17 cellular contexts compared by ENCODE assay signal in the genomic region with DNA sequence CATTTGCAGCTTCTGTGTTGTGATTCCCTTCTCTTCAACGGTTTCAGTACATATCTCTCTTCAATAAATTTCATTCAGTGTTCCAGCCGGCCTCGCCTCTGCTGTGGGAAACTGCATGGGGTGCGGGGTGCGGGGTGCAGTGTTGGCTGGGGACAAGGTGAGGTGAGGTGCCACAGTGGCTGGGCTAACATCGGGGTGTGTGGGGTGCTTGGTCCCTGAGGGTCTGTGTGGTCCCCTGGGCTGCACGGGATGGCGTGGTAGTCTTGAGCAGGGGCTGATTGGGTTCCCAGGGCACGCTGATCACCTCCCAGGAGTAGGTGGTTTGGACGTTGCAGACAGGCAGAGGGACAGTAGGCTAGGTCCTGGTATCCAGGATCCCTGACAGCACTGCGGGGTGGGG. TPM values are rescaled to one million over a fixed set of nuclear protein-coding genes. Genes with fewer than 3 reads are reported as not detected.
DNase-seq lines count a peak whose midpoint lies in the region; ATAC-seq and TF ChIP-seq lines count a peak whose summit lies in the region.
"Had no signal": no experiment of that assay in that cellular context is flagged by ENCODE, and none has a peak within 500 bp of the region (broad histone marks: within the 10 kb centered on the region; RNA-seq: fewer than 3 reads in every experiment).

No MANE protein-coding gene starts in this region.

- no peak overlapping the region for H3K4me3 ChIP-seq in liver (ENCODE audit: low read depth in 1 of 3, low read length in 3 of 3)
- no peak overlapping the region for H3K4me3 ChIP-seq in right lobe of liver
- no peak overlapping the region for H3K4me3 ChIP-seq in ascending aorta
- H3K4me3 ChIP-seq: GM23338, HAP-1 had no signal

- WGBS in liver = 77% methylated on average over 11 of the region's 11 CpGs
- 71% methylated on average over 3 of the region's 11 CpGs for WGBS in right lobe of liver (ENCODE audit: insufficient coverage, low coverage, low lambda C conversion rate, missing lambda C conversion rate)

- ATAC-seq in right lobe of liver (no peak), HG02642 (IDR thresholded peaks at IDR 0.05; ENCODE audit: poor library complexity, unreplicated experiment) (no peak), HG03025 (IDR thresholded peaks at IDR 0.05; ENCODE audit: low FRiP score, unreplicated experiment) (no peak)
- no peak for ATAC-seq in activated CD4-positive, CD25-positive, alpha-beta regulatory T cell treated with anti-CD3 and anti-CD28 coated beads, Interleukin-2, amount 50 U/mL, for 24 hours
- ATAC-seq: GM23338 had no signal

- H3K4me1 Mint-ChIP-seq in nephron = no peaks in the 10 kb centered on the region
- H3K4me1 Mint-ChIP-seq: B cell, GM23338 had no signal

- TF ChIP-seq RAD21 in liver (IDR thresholded peaks at IDR 0.05) = no peak

- H3K36me3 ChIP-seq in liver (ENCODE audit: control insufficient read depth in 4 of 4, insufficient read depth in 3 of 4, low read depth in 1 of 4, low read length in 3 of 4) (no peaks in the 10 kb centered on the region), right lobe of liver (no peaks in the 10 kb centered on the region), ascending aorta (no peaks in the 10 kb centered on the region)
- H3K36me3 ChIP-seq: HAP-1 had no signal

- no peaks in the 10 kb centered on the region for H3K27me3 Mint-ChIP-seq in nephron (ENCODE audit: low read depth)
- H3K27me3 Mint-ChIP-seq: CD4-positive, alpha-beta T cell had no signal

- intact Hi-C loops in right lobe of liver (cut with DNase I) = no loop called here
- intact Hi-C loops in ascending aorta (cut with DNase I) = no loop called here

- H3K27ac ChIP-seq in liver (ENCODE audit: low read depth in 1 of 2, low read length in 2 of 2) = peak overlapping the region; percentile 8 to 37
- no peak overlapping the region for H3K27ac ChIP-seq in right lobe of liver
- H3K27ac ChIP-seq in ascending aorta = peak overlapping the region; percentile 57 to 72
- H3K27ac ChIP-seq: HL-60 had no signal

- H3K9me3 ChIP-seq in liver (ENCODE audit: control insufficient read depth in 4 of 4, low read length in 3 of 4) (no peaks in the 10 kb centered on the region), right lobe of liver (no peaks in the 10 kb centered on the region), ascending aorta (no peaks in the 10 kb centered on the region)
- H3K9me3 ChIP-seq: HAP-1 had no signal

- H3K9ac ChIP-seq in liver (ENCODE audit: low read depth in 1 of 2, low read length in 2 of 2) = no peak overlapping the region

- no peaks in the 10 kb centered on the region for H3K9me3 Mint-ChIP-seq in nephron
- H3K9me3 Mint-ChIP-seq: CD4-positive, alpha-beta T cell; GM23338 had no signal

- peak overlapping the region in 1 of 3 experiments; percentile 41 for H3K27ac Mint-ChIP-seq in nephron
- H3K27ac Mint-ChIP-seq: B cell; CD4-positive, alpha-beta T cell; GM23338 had no signal

- TF ChIP-seq CTCF in liver (IDR thresholded peaks at IDR 0.05; ENCODE audit: low read depth, low read length, missing input control) (no peak), right lobe of liver (IDR thresholded peaks at IDR 0.05) (no peak), ascending aorta (IDR thresholded peaks at IDR 0.05) (no peak), nephron (IDR thresholded peaks at IDR 0.05; ENCODE audit: unreplicated experiment in 3 of 3) (no peak)

- TF ChIP-seq POLR2A in right lobe of liver (IDR thresholded peaks at IDR 0.05) = no peak

- no peaks in the 10 kb centered on the region for H3K27me3 ChIP-seq in liver (ENCODE audit: control insufficient read depth in 4 of 4, insufficient read depth in 4 of 4, low read length in 3 of 4)
- no peaks in the 10 kb centered on the region for H3K27me3 ChIP-seq in right lobe of liver
- H3K27me3 ChIP-seq in ascending aorta = no peaks in the 10 kb centered on the region

- peaks cover 3% of the 10 kb centered on the region for H3K36me3 Mint-ChIP-seq in nephron (ENCODE audit: low read depth)

- no peak for DNase-seq in right lobe of liver
- peak in 1 of 2 donors; percentile 57 for DNase-seq in ascending aorta (ENCODE audit: low spot score in 2 of 2)
- DNase-seq: C1 segment of cervical spinal cord; Calu3; CD4-positive, alpha-beta T cell; DMS 273 treated with DMSO at 0.1 percent for 48 hours; DMS79 treated with DMSO at 0.1 percent for 48 hours; EL had no signal

- H3K4me1 ChIP-seq in liver (ENCODE audit: control insufficient read depth in 4 of 4, insufficient read depth in 4 of 4, low read length in 3 of 4) = peaks cover 0 to 6% (median 2%) of the 10 kb centered on the region in 4 donors
- no peaks in the 10 kb centered on the region for H3K4me1 ChIP-seq in right lobe of liver
- H3K4me1 ChIP-seq in ascending aorta = no peaks in the 10 kb centered on the region
- H3K4me1 ChIP-seq: HAP-1 had no signal

- peak overlapping the region; percentile 21 to 67 (median 53) for H3K4me3 Mint-ChIP-seq in nephron
- H3K4me3 Mint-ChIP-seq: B cell; CD4-positive, alpha-beta T cell; GM23338 had no signal

TF ChIP-seq in liver, 16 proteins besides CTCF, POLR2A, EP300 and RAD21:
- TF ChIP-seq, protein P1, sequence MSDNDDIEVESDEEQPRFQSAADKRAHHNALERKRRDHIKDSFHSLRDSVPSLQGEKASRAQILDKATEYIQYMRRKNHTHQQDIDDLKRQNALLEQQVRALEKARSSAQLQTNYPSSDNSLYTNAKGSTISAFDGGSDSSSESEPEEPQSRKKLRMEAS (IDR thresholded peaks at IDR 0.05) = no peak
- TF ChIP-seq HNF4G (IDR thresholded peaks at IDR 0.05) (no peak), SP1 (IDR thresholded peaks at IDR 0.05) (no peak), FOXA2 (IDR thresholded peaks at IDR 0.05) (no peak), NR2F2 (IDR thresholded peaks at IDR 0.05) (no peak), EGR1 (IDR thresholded peaks at IDR 0.05; ENCODE audit: low read depth in 2 of 2) (no peak), YY1 (IDR thresholded peaks at IDR 0.05) (no peak), GABPA (IDR thresholded peaks at IDR 0.05 in 1 of 2, conservative IDR thresholded peaks at IDR 0.05 in 1 of 2) (no peak), TAF1 (conservative IDR thresholded peaks at IDR 0.05) (no peak), RXRA (IDR thresholded peaks at IDR 0.05) (no peak), HNF4A (conservative IDR thresholded peaks at IDR 0.05) (no peak), FOXA1 (IDR thresholded peaks at IDR 0.05) (no peak), JUND (IDR thresholded peaks at IDR 0.05) (no peak)
- TF ChIP-seq, protein P2, sequence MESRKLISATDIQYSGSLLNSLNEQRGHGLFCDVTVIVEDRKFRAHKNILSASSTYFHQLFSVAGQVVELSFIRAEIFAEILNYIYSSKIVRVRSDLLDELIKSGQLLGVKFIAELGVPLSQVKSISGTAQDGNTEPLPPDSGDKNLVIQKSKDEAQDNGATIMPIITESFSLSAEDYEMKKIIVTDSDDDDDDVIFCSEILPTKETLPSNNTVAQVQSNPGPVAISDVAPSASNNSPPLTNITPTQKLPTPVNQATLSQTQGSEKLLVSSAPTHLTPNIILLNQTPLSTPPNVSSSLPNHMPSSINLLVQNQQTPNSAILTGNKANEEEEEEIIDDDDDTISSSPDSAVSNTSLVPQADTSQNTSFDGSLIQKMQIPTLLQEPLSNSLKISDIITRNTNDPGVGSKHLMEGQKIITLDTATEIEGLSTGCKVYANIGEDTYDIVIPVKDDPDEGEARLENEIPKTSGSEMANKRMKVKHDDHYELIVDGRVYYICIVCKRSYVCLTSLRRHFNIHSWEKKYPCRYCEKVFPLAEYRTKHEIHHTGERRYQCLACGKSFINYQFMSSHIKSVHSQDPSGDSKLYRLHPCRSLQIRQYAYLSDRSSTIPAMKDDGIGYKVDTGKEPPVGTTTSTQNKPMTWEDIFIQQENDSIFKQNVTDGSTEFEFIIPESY (IDR thresholded peaks at IDR 0.05) = no peak
- TF ChIP-seq, protein P3, sequence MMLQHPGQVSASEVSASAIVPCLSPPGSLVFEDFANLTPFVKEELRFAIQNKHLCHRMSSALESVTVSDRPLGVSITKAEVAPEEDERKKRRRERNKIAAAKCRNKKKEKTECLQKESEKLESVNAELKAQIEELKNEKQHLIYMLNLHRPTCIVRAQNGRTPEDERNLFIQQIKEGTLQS (IDR thresholded peaks at IDR 0.05) = no peak
- TF ChIP-seq, protein P4, sequence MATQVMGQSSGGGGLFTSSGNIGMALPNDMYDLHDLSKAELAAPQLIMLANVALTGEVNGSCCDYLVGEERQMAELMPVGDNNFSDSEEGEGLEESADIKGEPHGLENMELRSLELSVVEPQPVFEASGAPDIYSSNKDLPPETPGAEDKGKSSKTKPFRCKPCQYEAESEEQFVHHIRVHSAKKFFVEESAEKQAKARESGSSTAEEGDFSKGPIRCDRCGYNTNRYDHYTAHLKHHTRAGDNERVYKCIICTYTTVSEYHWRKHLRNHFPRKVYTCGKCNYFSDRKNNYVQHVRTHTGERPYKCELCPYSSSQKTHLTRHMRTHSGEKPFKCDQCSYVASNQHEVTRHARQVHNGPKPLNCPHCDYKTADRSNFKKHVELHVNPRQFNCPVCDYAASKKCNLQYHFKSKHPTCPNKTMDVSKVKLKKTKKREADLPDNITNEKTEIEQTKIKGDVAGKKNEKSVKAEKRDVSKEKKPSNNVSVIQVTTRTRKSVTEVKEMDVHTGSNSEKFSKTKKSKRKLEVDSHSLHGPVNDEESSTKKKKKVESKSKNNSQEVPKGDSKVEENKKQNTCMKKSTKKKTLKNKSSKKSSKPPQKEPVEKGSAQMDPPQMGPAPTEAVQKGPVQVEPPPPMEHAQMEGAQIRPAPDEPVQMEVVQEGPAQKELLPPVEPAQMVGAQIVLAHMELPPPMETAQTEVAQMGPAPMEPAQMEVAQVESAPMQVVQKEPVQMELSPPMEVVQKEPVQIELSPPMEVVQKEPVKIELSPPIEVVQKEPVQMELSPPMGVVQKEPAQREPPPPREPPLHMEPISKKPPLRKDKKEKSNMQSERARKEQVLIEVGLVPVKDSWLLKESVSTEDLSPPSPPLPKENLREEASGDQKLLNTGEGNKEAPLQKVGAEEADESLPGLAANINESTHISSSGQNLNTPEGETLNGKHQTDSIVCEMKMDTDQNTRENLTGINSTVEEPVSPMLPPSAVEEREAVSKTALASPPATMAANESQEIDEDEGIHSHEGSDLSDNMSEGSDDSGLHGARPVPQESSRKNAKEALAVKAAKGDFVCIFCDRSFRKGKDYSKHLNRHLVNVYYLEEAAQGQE (IDR thresholded peaks at IDR 0.05) = no peak

RNA-seq across cellular contexts. Expression of a gene that starts 2.7 kb away (rescaled TPM):
- total RNA-seq in liver = 1 to 10 TPM; 5.4 to 6.4 TPM
- polyA plus RNA-seq in liver = 1 to 10 TPM; 3.5 to 7.5 TPM
- total RNA-seq in right lobe of liver = 10 to 100 TPM in 2 of 6 experiments, 1 to 10 TPM in 4; 2.4 to 22.5 (median 7.1) TPM
- total RNA-seq in ascending aorta = 0.32 TPM

RNA-seq across cellular contexts. Expression of a gene that starts 18.7 kb away (rescaled TPM):
- total RNA-seq in liver = 10 to 100 TPM in 1 of 2 donors, under 1 TPM in 1; 0.17 to 11.7 TPM
- under 1 TPM; 0.06 to 0.29 TPM for polyA plus RNA-seq in liver
- under 1 TPM in 4 of 6 experiments, not detected in 2; 0.09 to 0.74 (median 0.42) TPM for total RNA-seq in right lobe of liver
- not detected for total RNA-seq in ascending aorta
- total RNA-seq: Calu3 had no signal

Comparison
In these comparisons a context has a peak if more than half of its experiments do, and no peak if none do; other contexts are left out.
1. H3K27ac ChIP-seq: peak in liver (2 of 2) and ascending aorta (2 of 2); none in right lobe of liver (0 of 3).